Comparison of ENCODE assay signal across 23 cellular contexts in the genomic region with DNA sequence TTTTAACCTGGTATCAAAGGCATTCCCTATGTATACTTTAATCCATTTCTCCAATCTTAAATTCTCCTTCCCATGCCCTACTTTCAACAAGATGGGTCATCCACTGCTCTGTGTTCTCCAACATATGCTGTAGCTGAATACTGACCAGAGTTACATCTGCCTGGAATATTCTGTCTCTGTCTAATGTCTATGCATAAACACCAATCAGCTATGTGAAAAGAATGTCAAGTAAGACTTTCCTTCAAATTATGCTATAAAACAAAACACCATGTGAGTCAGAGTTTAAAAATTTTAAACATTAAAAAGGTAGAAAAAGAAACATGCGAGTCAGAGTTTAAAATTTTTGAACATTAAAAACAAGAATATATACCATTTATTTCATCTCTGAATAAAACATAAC. TPM values are rescaled to one million over a fixed set of nuclear protein-coding genes. Genes with fewer than 3 reads are reported as not detected.
DNase-seq lines count a peak whose midpoint lies in the region; ATAC-seq, FAIRE-seq and TF ChIP-seq lines count a peak whose summit lies in the region.
"Had no signal": no experiment of that assay in that cellular context is flagged by ENCODE, and none has a peak within 500 bp of the region (broad histone marks: within the 10 kb centered on the region; RNA-seq: fewer than 3 reads in every experiment).

No MANE protein-coding gene starts in this region.

- no peak overlapping the region for H2AFZ ChIP-seq in astrocyte (ENCODE audit: low read depth, low read length)

- H3K27ac ChIP-seq in astrocyte (ENCODE audit: low read depth, low read length) = no peak overlapping the region
- no peak overlapping the region for H3K27ac ChIP-seq in kidney (ENCODE audit: low read depth in 2 of 2, low read length in 2 of 2)

- H3K4me3 ChIP-seq in astrocyte (ENCODE audit: insufficient read depth, low read depth, low read length) = no peak overlapping the region
- H3K4me3 ChIP-seq in kidney (ENCODE audit: low read length in 2 of 2) = no peak overlapping the region
- H3K4me3 ChIP-seq: heart left ventricle had no signal

- H3K9me3 ChIP-seq in astrocyte (ENCODE audit: insufficient read depth, low read depth, low read length) = no peaks in the 10 kb centered on the region
- peaks cover 0 to 7% of the 10 kb centered on the region in 2 donors for H3K9me3 ChIP-seq in kidney (ENCODE audit: control insufficient read depth in 1 of 2, low read length in 2 of 2)

- H3K36me3 Mint-ChIP-seq in astrocyte (ENCODE audit: low read depth, unreplicated experiment) = no peaks in the 10 kb centered on the region

- FAIRE-seq in astrocyte (lab: Jason Lieb, UNC) = peak; percentile 83
- FAIRE-seq in kidney (lab: Jason Lieb, UNC) = peak; percentile 41

- ATAC-seq in HG03469 (IDR thresholded peaks at IDR 0.05; ENCODE audit: unreplicated experiment) = no peak
- ATAC-seq: activated T-cell treated with anti-CD3 and anti-CD28 coated beads, Interleukin-2, amount 50 U/mL, for 4 hours; heart left ventricle; left lobe of liver; stimulated activated naive CD8-positive, alpha-beta T cell treated with anti-CD3 and anti-CD28 coated beads, Interleukin-15, Interleukin-2, amounts not matched to agents 100 U/mL and 50 U/mL, for 24 hours had no signal

- peaks cover 91% of the 10 kb centered on the region for H3K79me2 ChIP-seq in astrocyte (ENCODE audit: insufficient read depth, low read length)

- TF ChIP-seq CTCF in astrocyte (IDR thresholded peaks at IDR 0.05; ENCODE audit: insufficient read depth, low read depth, low read length) = no peak
- no peak for TF ChIP-seq CTCF in kidney (IDR thresholded peaks at IDR 0.05; ENCODE audit: borderline replicate concordance, extremely low read depth, insufficient read depth)

- H3K4me1 ChIP-seq in astrocyte (ENCODE audit: insufficient read depth, low read length) (peaks cover 7% of the 10 kb centered on the region), kidney (ENCODE audit: control insufficient read depth in 1 of 2, insufficient read depth in 1 of 2, low read depth in 1 of 2, low read length in 2 of 2) (no peaks in the 10 kb centered on the region)

- H3K9me3 Mint-ChIP-seq in astrocyte (ENCODE audit: unreplicated experiment) = no peaks in the 10 kb centered on the region

- H4K20me1 ChIP-seq in astrocyte (ENCODE audit: insufficient read depth, low read length) = peaks cover 58% of the 10 kb centered on the region

- DNase-seq in HS-5 (ENCODE audit: low read depth) (peak; percentile 23), astrocyte (ENCODE audit: low read depth) (peak; percentile 29), kidney (no peak), retina (no peak), G401 (ENCODE audit: low spot score) (no peak), NCI-H345 (lab: John Stamatoyannopoulos, UW) (no peak)
- DNase-seq: activated CD4-positive, alpha-beta T cell treated with anti-CD3 and anti-CD28 coated beads for 48 hours; activated naive CD4-positive, alpha-beta T cell treated with anti-CD3 and anti-CD28 coated beads for 36 hours; activated T-cell treated with anti-CD3 and anti-CD28 coated beads, Interleukin-2, amount 50 U/mL, for 4 hours; CD4-positive, CD25-positive, alpha-beta regulatory T cell; heart left ventricle; Karpas-422; mesendoderm; NCI-H1048; NCI-H187 treated with DMSO at 0.1 percent for 48 hours; NCI-H748 treated with DMSO at 0.1 percent for 48 hours; nucleus accumbens; stimulated activated CD4-positive, alpha-beta T cell treated with anti-CD3 and anti-CD28 coated beads, Interleukin-12 subunit alpha, Interleukin-12 subunit beta, amount 100 ng/mL, for 4 hours; stimulated activated naive CD8-positive, alpha-beta T cell treated with anti-CD3 and anti-CD28 coated beads, Interleukin-15, Interleukin-2, amounts not matched to agents 100 U/mL and 50 U/mL, for 24 hours had no signal

- no peak overlapping the region for H3K4me2 ChIP-seq in astrocyte (ENCODE audit: low read length)

- H3K36me3 ChIP-seq in astrocyte (ENCODE audit: insufficient read depth, low read length) = no peaks in the 10 kb centered on the region
- H3K36me3 ChIP-seq in kidney (ENCODE audit: control insufficient read depth in 1 of 2, insufficient read depth in 2 of 2, low read length in 2 of 2) = no peaks in the 10 kb centered on the region
- H3K36me3 ChIP-seq: heart left ventricle had no signal

- intact Hi-C loops in kidney (cut with DNase I) = no loop called here

- H3K27ac Mint-ChIP-seq in astrocyte (ENCODE audit: unreplicated experiment) = no peak overlapping the region
- H3K27ac Mint-ChIP-seq: activated naive CD4-positive, alpha-beta T cell treated with anti-CD3 and anti-CD28 coated beads for 36 hours; CD4-positive, CD25-positive, alpha-beta regulatory T cell; dendritic cell treated with granulocyte-macrophage colony-stimulating factor and Interleukin-4, amounts not matched to agents 40 ng/mL and 50 ng/mL, for 4 days; T-helper 2 cell treated with Interferon-gamma antibody and Interleukin-4, amounts not matched to agents 5 μg/mL and 100 μg/mL, for 36 hours had no signal

- no peak overlapping the region for H3K4me3 Mint-ChIP-seq in astrocyte (ENCODE audit: unreplicated experiment)
- H3K4me3 Mint-ChIP-seq: activated naive CD4-positive, alpha-beta T cell treated with anti-CD3 and anti-CD28 coated beads for 36 hours; activated T-cell treated with anti-CD3 and anti-CD28 coated beads, Interleukin-2, amount 50 U/mL, for 4 hours; CD4-positive, CD25-positive, alpha-beta regulatory T cell; dendritic cell treated with granulocyte-macrophage colony-stimulating factor and Interleukin-4, amounts not matched to agents 40 ng/mL and 50 ng/mL, for 4 days; T-helper 2 cell treated with Interferon-gamma antibody and Interleukin-4, amounts not matched to agents 5 μg/mL and 100 μg/mL, for 36 hours had no signal

- H3K27me3 Mint-ChIP-seq in astrocyte (ENCODE audit: low read depth, unreplicated experiment) = no peaks in the 10 kb centered on the region
- H3K27me3 Mint-ChIP-seq: CD4-positive, CD25-positive, alpha-beta regulatory T cell; dendritic cell treated with granulocyte-macrophage colony-stimulating factor and Interleukin-4, amounts not matched to agents 40 ng/mL and 50 ng/mL, for 4 days had no signal

- in situ Hi-C loops in G401 (cut with HindIII; ENCODE audit: low sequenced_read_pairs) = no loop called here

- peaks cover 12% of the 10 kb centered on the region for H3K4me1 Mint-ChIP-seq in astrocyte (ENCODE audit: low read depth, unreplicated experiment)

- no peaks in the 10 kb centered on the region for H3K27me3 ChIP-seq in astrocyte (ENCODE audit: insufficient read depth, low read length)
- H3K27me3 ChIP-seq: heart left ventricle had no signal

- H3K9ac ChIP-seq in astrocyte (ENCODE audit: low read length) (no peak overlapping the region), kidney (ENCODE audit: low read length in 2 of 2) (no peak overlapping the region)

RNA-seq across cellular contexts. Expression of gene NT5DC3, which starts 19.3 kb away (rescaled TPM):
- 12.0 and 13.6 TPM in 2 replicates for total RNA-seq in astrocyte
- 7.8 TPM for total RNA-seq in kidney
- 1.1 TPM for polyA plus RNA-seq in kidney (ENCODE audit: insufficient read depth, low read depth, low replicate concordance)
- total RNA-seq in G401 (2014; rRNA removed; shearing (Covaris generic)) = 4.9 and 7.6 TPM in 2 replicates

Comparison
In these comparisons a context has a peak if more than half of its experiments do, and no peak if none do; other contexts are left out.
1. DNase-seq: peak in HS-5 (single experiment) and astrocyte (single experiment); none in kidney (single experiment), retina (single experiment), G401 (single experiment) and NCI-H345 (single experiment).